Comparison of ENCODE assay signal across 8 cellular contexts in genomic region chr11:12377106-12377823, GRCh38. TPM values are rescaled to one million over a fixed set of nuclear protein-coding genes. Genes with fewer than 3 reads are reported as not detected.
DNase-seq lines count a peak whose midpoint lies in the region; ATAC-seq, FAIRE-seq and TF ChIP-seq lines count a peak whose summit lies in the region.

Gene PARVA (plus strand): TSS chr11:12377571. CDS start chr11:12377648, 77 bp downstream.

- DNase-seq in A172 (ENCODE audit: low spot score), result peak; percentile 80
- peak; percentile 78 for DNase-seq in HFFc6
- no peak for DNase-seq in activated T-helper 2 cell treated with anti-CD3 and anti-CD28 coated beads, Interferon-gamma antibody, Interleukin-2, Interleukin-4, amounts not matched to agents 10 μg/mL and 5 μg/mL and 100 μg/mL, durations not matched to agents 14 hours and 24 hours and 36 hours (ENCODE audit: low spot score)
- peak; percentile 29 to 32 for DNase-seq in frontal cortex (ENCODE audit: low spot score in 2 of 2)
- no peak for DNase-seq in activated effector memory CD4-positive, alpha-beta T cell treated with anti-CD3 and anti-CD28 coated beads, Interleukin-2, amount 50 U/mL, for 16 hours
- DNase-seq in activated naive CD4-positive, alpha-beta T cell treated with anti-CD3 and anti-CD28 coated beads, Interleukin-2, amount 50 U/mL, for 72 hours (ENCODE audit: low spot score in 2 of 2), result no peak

- peak within 1 kb of the TSS; percentile 99 for H3K4me3 Mint-ChIP-seq in HFFc6
- H3K4me3 Mint-ChIP-seq in activated T-helper 2 cell treated with anti-CD3 and anti-CD28 coated beads, Interferon-gamma antibody, Interleukin-2, Interleukin-4, amounts not matched to agents 10 μg/mL and 5 μg/mL and 100 μg/mL, durations not matched to agents 14 hours and 24 hours and 36 hours (ENCODE audit: low read depth), result peak within 1 kb of the TSS; percentile 52

- no peak for ATAC-seq in HG03025 (IDR thresholded peaks at IDR 0.05; ENCODE audit: low FRiP score, unreplicated experiment)
- ATAC-seq in activated naive CD4-positive, alpha-beta T cell treated with anti-CD3 and anti-CD28 coated beads, Interleukin-2, amount 50 U/mL, for 72 hours, result no peak

- no peak for FAIRE-seq in frontal cortex (lab: Jason Lieb, UNC)

- 0 out of 2 replicates have a peak, but pooled peaks have one; percentile 12 for TF ChIP-seq CTCF in HFFc6 (IDR thresholded peaks at IDR 0.05)

- H3K36me3 Mint-ChIP-seq in HFFc6 (ENCODE audit: low read depth), result peaks cover 37% of the 10 kb centered on the region
- no peaks in the 10 kb centered on the region for H3K36me3 Mint-ChIP-seq in activated T-helper 2 cell treated with anti-CD3 and anti-CD28 coated beads, Interferon-gamma antibody, Interleukin-2, Interleukin-4, amounts not matched to agents 10 μg/mL and 5 μg/mL and 100 μg/mL, durations not matched to agents 14 hours and 24 hours and 36 hours (ENCODE audit: low read depth)
- peaks cover 5 to 8% of the 10 kb centered on the region in 2 donors for H3K36me3 Mint-ChIP-seq in activated naive CD4-positive, alpha-beta T cell treated with anti-CD3 and anti-CD28 coated beads, Interleukin-2, amount 50 U/mL, for 72 hours

- H2AFZ ChIP-seq in neuron (ENCODE audit: low read depth, low read length), result peak within 1 kb of the TSS; percentile 23

- no peaks in the 10 kb centered on the region for H3K4me1 ChIP-seq in neuron (ENCODE audit: insufficient read depth, low read length)

- intact Hi-C loops in activated T-helper 2 cell treated with anti-CD3 and anti-CD28 coated beads, Interferon-gamma antibody, Interleukin-2, Interleukin-4, amounts not matched to agents 10 μg/mL and 5 μg/mL and 100 μg/mL, durations not matched to agents 14 hours and 24 hours and 36 hours (cut with micrococcal nuclease), result no loop called here

- H3K9me3 ChIP-seq in neuron (ENCODE audit: low read length), result no peaks in the 10 kb centered on the region

- H3K27me3 ChIP-seq in neuron (ENCODE audit: insufficient read depth, low read length), result peaks cover 16% of the 10 kb centered on the region

- no peaks in the 10 kb centered on the region for H3K36me3 ChIP-seq in neuron (ENCODE audit: insufficient read depth, low read length)

- H3K27me3 Mint-ChIP-seq in HFFc6 (ENCODE audit: insufficient read depth), result peaks cover 2% of the 10 kb centered on the region
- H3K27me3 Mint-ChIP-seq in activated T-helper 2 cell treated with anti-CD3 and anti-CD28 coated beads, Interferon-gamma antibody, Interleukin-2, Interleukin-4, amounts not matched to agents 10 μg/mL and 5 μg/mL and 100 μg/mL, durations not matched to agents 14 hours and 24 hours and 36 hours (ENCODE audit: low read depth), result peaks cover 64% of the 10 kb centered on the region

- peaks cover 58% of the 10 kb centered on the region for H3K4me1 Mint-ChIP-seq in HFFc6 (ENCODE audit: low read depth)
- H3K4me1 Mint-ChIP-seq in activated T-helper 2 cell treated with anti-CD3 and anti-CD28 coated beads, Interferon-gamma antibody, Interleukin-2, Interleukin-4, amounts not matched to agents 10 μg/mL and 5 μg/mL and 100 μg/mL, durations not matched to agents 14 hours and 24 hours and 36 hours (ENCODE audit: low read depth), result peaks cover 6% of the 10 kb centered on the region

- peak within 1 kb of the TSS; percentile 66 for H3K4me3 ChIP-seq in neuron (ENCODE audit: low read length)

- H3K27ac Mint-ChIP-seq in HFFc6, result peak within 1 kb of the TSS; percentile 99
- no peak within 1 kb of the TSS for H3K27ac Mint-ChIP-seq in activated T-helper 2 cell treated with anti-CD3 and anti-CD28 coated beads, Interferon-gamma antibody, Interleukin-2, Interleukin-4, amounts not matched to agents 10 μg/mL and 5 μg/mL and 100 μg/mL, durations not matched to agents 14 hours and 24 hours and 36 hours
- no peak within 1 kb of the TSS for H3K27ac Mint-ChIP-seq in activated naive CD4-positive, alpha-beta T cell treated with anti-CD3 and anti-CD28 coated beads, Interleukin-2, amount 50 U/mL, for 72 hours

- H3K9me3 Mint-ChIP-seq in HFFc6, result no peaks in the 10 kb centered on the region
- H3K9me3 Mint-ChIP-seq in activated T-helper 2 cell treated with anti-CD3 and anti-CD28 coated beads, Interferon-gamma antibody, Interleukin-2, Interleukin-4, amounts not matched to agents 10 μg/mL and 5 μg/mL and 100 μg/mL, durations not matched to agents 14 hours and 24 hours and 36 hours, result no peaks in the 10 kb centered on the region
- H3K9me3 Mint-ChIP-seq in activated naive CD4-positive, alpha-beta T cell treated with anti-CD3 and anti-CD28 coated beads, Interleukin-2, amount 50 U/mL, for 72 hours, result no peaks in the 10 kb centered on the region

RNA-seq across cellular contexts. Expression of gene PARVA, which starts in this region (rescaled TPM):
- total RNA-seq in A172 (2014; rRNA removed; shearing (Covaris generic)), result 41.4 and 53.8 TPM in 2 replicates
- 100 to 1,000 TPM; 150 to 237 (median 184) TPM for total RNA-seq in HFFc6 (2021; fragmentation: NEBNext Ultra II Directional; extraction: Animal tissue kit (Norgen Biotek cat#: 25700))
- total RNA-seq in activated T-helper 2 cell treated with anti-CD3 and anti-CD28 coated beads, Interferon-gamma antibody, Interleukin-2, Interleukin-4, amounts not matched to agents 10 μg/mL and 5 μg/mL and 100 μg/mL, durations not matched to agents 14 hours and 24 hours and 36 hours, result not detected in 2 replicates
- total RNA-seq in frontal cortex, result 3.3 TPM
- under 1 TPM in 1 of 2 donors, not detected in 1; 0.20 TPM for total RNA-seq in activated naive CD4-positive, alpha-beta T cell treated with anti-CD3 and anti-CD28 coated beads, Interleukin-2, amount 50 U/mL, for 72 hours

Comparison
In these comparisons a context has a peak if more than half of its experiments do, and no peak if none do; other contexts are left out.
1. DNase-seq: peak in A172 (single experiment), HFFc6 (single experiment) and frontal cortex (2 of 2); none in activated T-helper 2 cell treated with anti-CD3 and anti-CD28 coated beads, Interferon-gamma antibody, Interleukin-2, Interleukin-4, amounts not matched to agents 10 μg/mL and 5 μg/mL and 100 μg/mL, durations not matched to agents 14 hours and 24 hours and 36 hours (single experiment), activated effector memory CD4-positive, alpha-beta T cell treated with anti-CD3 and anti-CD28 coated beads, Interleukin-2, amount 50 U/mL, for 16 hours (single experiment) and activated naive CD4-positive, alpha-beta T cell treated with anti-CD3 and anti-CD28 coated beads, Interleukin-2, amount 50 U/mL, for 72 hours (0 of 2).